8 cellular contexts compared by ENCODE assay signal in genomic region chr12:120292411-120292660, GRCh38. TPM values are rescaled to one million over a fixed set of nuclear protein-coding genes. Genes with fewer than 3 reads are reported as not detected.
DNase-seq lines count a peak whose midpoint lies in the region; ATAC-seq, FAIRE-seq and TF ChIP-seq lines count a peak whose summit lies in the region.

No MANE protein-coding gene starts in this region.

- peak overlapping the region; percentile 67 for H3K4me2 ChIP-seq in GM12878 (ENCODE audit: control insufficient read depth, insufficient read depth)
- H3K4me2 ChIP-seq in mesendoderm (ENCODE audit: low read length), result peak overlapping the region; percentile 56

- H3K4me3 ChIP-seq in GM12878 (peak overlapping the region; percentile 66), mesendoderm (ENCODE audit: low read length) (no peak overlapping the region)

- DNase-seq in GM12878 (ENCODE audit: low read depth, low spot score) (no peak), mesendoderm (no peak), NCI-H2081 treated with DMSO at 0.1 percent for 48 hours (lab: John Stamatoyannopoulos, UW) (no peak), erythroblast (lab: John Stamatoyannopoulos, UW) (no peak), NCI-H1105 treated with DMSO at 0.1 percent for 48 hours (lab: John Stamatoyannopoulos, UW) (no peak), HPDE6-E6E7 (ENCODE audit: extremely low spot score) (no peak)

- peak overlapping the region; percentile 60 for H3K18ac ChIP-seq in mesendoderm (ENCODE audit: low read length)

- no peak for TF ChIP-seq CTCF in GM12878 (IDR thresholded peaks at IDR 0.05 in 2 of 3, conservative IDR thresholded peaks at IDR 0.05 in 1 of 3; ENCODE audit: control insufficient read depth in 2 of 3, extremely low read depth in 1 of 3, insufficient read depth in 1 of 3, low read depth in 3 of 3, low read length in 3 of 3)

- no peaks in the 10 kb centered on the region for H3K79me1 ChIP-seq in mesendoderm (ENCODE audit: low read length)

- H3K9me3 ChIP-seq in ES-I3 (ENCODE audit: control insufficient read depth, insufficient read depth, low read length), result no peaks in the 10 kb centered on the region
- H3K9me3 ChIP-seq in GM12878 (replicated peaks; ENCODE audit: control insufficient read depth, insufficient read depth, low read length), result no peaks in the 10 kb centered on the region

- H3K56ac ChIP-seq in mesendoderm (ENCODE audit: low read length), result peak overlapping the region; percentile 96

- intact Hi-C loops in GM12878 (cut with micrococcal nuclease; ENCODE audit: unreplicated experiment), result no loop called here

- H3K9ac ChIP-seq in ES-I3 (ENCODE audit: low read depth, low read length) (peak overlapping the region; percentile 58), GM12878 (ENCODE audit: control insufficient read depth, insufficient read depth, low read length) (peak overlapping the region; percentile 91), mesendoderm (ENCODE audit: low read length) (peak overlapping the region; percentile 80)

- ATAC-seq in HG02852 (IDR thresholded peaks at IDR 0.05; ENCODE audit: unreplicated experiment) (peak; percentile 9), GM12878 (no peak; the same call in 2 of the 3 replicates)

- H2AK5ac ChIP-seq in mesendoderm (ENCODE audit: low read length), result no peak overlapping the region

- H3K36me3 ChIP-seq in ES-I3 (ENCODE audit: insufficient read depth, low read length) (no peaks in the 10 kb centered on the region), GM12878 (ENCODE audit: control insufficient read depth in 2 of 2, insufficient read depth in 2 of 2, low read length in 1 of 2) (no peaks in the 10 kb centered on the region), mesendoderm (ENCODE audit: control insufficient read depth, insufficient read depth, low read length) (no peaks in the 10 kb centered on the region)

- H3K27me3 ChIP-seq in GM12878 (replicated peaks in 1 of 2; ENCODE audit: control insufficient read depth in 2 of 2, insufficient read depth in 2 of 2, low read length in 1 of 2) (no peaks in the 10 kb centered on the region), mesendoderm (ENCODE audit: insufficient read depth, low read length, poor library complexity) (no peaks in the 10 kb centered on the region)

- SMC1A ChIA-PET in GM12878 (lab: Charles Lee; ENCODE audit: uncharacterized antibody, unreplicated experiment), result interaction anchor here (1.3 to 2.9 kb wide), 3 partner anchors 9 to 64 kb away, joined by 3 to 30 read pairs (median 8); partner anchors contain the start of gene SIRT4

- no peak overlapping the region for H4K5ac ChIP-seq in mesendoderm (ENCODE audit: low read length)

- H3K4me1 ChIP-seq in ES-I3 (ENCODE audit: insufficient read depth, low read length) (peaks cover 7% of the 10 kb centered on the region; the same call in 1 of the 2 replicates), GM12878 (ENCODE audit: control insufficient read depth, insufficient read depth, low read length) (peaks cover 9% of the 10 kb centered on the region), mesendoderm (ENCODE audit: control insufficient read depth, low read depth, low read length) (no peaks in the 10 kb centered on the region)

- H2BK5ac ChIP-seq in mesendoderm (ENCODE audit: low read length), result no peak overlapping the region

- no peak overlapping the region for H3K23ac ChIP-seq in mesendoderm (ENCODE audit: low read length)

- no peak for TF ChIP-seq RAD21 in GM12878 (IDR thresholded peaks at IDR 0.05; ENCODE audit: insufficient read depth, low read depth, low read length)

- peak overlapping the region; percentile 25; the same call in 1 of the 2 replicates for H2AFZ ChIP-seq in GM12878 (ENCODE audit: control insufficient read depth, low read depth, low read length)

- TF ChIP-seq EP300 in GM12878 (IDR thresholded peaks at IDR 0.05; ENCODE audit: borderline replicate concordance in 1 of 2, control insufficient read depth in 1 of 2, low read depth in 2 of 2, low read length in 2 of 2), result no peak

- no peak for FAIRE-seq in GM12878 (lab: Jason Lieb, UNC)

- POLR2A ChIA-PET in GM12878 (lab: Charles Lee), result interaction anchor here (0.6 to 2.1 kb wide), 8 partner anchors 10 to 177 kb away, joined by 3 to 12 read pairs (median 5); partner anchors contain the start of genes RPLP0 and SIRT4

- no TSS peak for BruUV-seq in GM12878 (replicated peaks; lab: Mats Ljungman, UMichigan)

- TF ChIP-seq POLR2A in GM12878 (IDR thresholded peaks at IDR 0.05; ENCODE audit: low read depth, low read length) (no peak), erythroblast (IDR thresholded peaks at IDR 0.05; ENCODE audit: low read length) (no peak)

- WGBS in GM12878 (ENCODE audit: insufficient coverage, insufficient replicate concordance, low lambda C conversion rate, missing lambda C conversion rate), result under 1% methylated on average over 17 of the region's 17 CpGs
- no CpG with 5 or more reads among the region's 17 CpGs for WGBS in mesendoderm (ENCODE audit: extremely low coverage, insufficient coverage, low lambda C conversion rate)

- CTCF ChIA-PET in GM12878 (lab: Yijun Ruan, JAX), result interaction anchor here (1.1 to 3.6 kb wide), 4 partner anchors 10 to 91 kb away, joined by 3 to 48 read pairs (median 22); partner anchors contain the start of genes RPLP0 and SIRT4

- no peaks in the 10 kb centered on the region for H4K20me1 ChIP-seq in GM12878 (ENCODE audit: control insufficient read depth, insufficient read depth)

- H3K79me2 ChIP-seq in GM12878 (ENCODE audit: control insufficient read depth, insufficient read depth, low read length) (no peaks in the 10 kb centered on the region), mesendoderm (ENCODE audit: control insufficient read depth, insufficient read depth, low read length) (no peaks in the 10 kb centered on the region)

- H3K27ac ChIP-seq in GM12878 (ENCODE audit: control insufficient read depth, insufficient read depth) (peak overlapping the region; percentile 100), mesendoderm (ENCODE audit: low read depth, low read length) (peak overlapping the region; percentile 94)

- H2BK120ac ChIP-seq in mesendoderm (ENCODE audit: low read depth, low read length), result no peak overlapping the region

- RAD21 ChIA-PET in GM12878 (lab: Charles Lee; ENCODE audit: unreplicated experiment), result interaction anchor here (1.6 to 3.5 kb wide), 3 partner anchors 26 to 64 kb away, joined by 6 to 17 read pairs (median 10); no protein-coding TSS in a partner anchor

- in situ Hi-C loops in GM12878 (cut with MboI), result no loop called here

- H2BK15ac ChIP-seq in mesendoderm (replicated peaks; ENCODE audit: low read depth), result no peak overlapping the region

- H4K8ac ChIP-seq in mesendoderm (ENCODE audit: low read depth, low read length), result no peak overlapping the region

- peak overlapping the region; percentile 92 for H3K4ac ChIP-seq in mesendoderm (ENCODE audit: low read depth, low read length)

RNA-seq across cellular contexts. Expression of gene RNU4-2, which starts 0.6 kb away (rescaled TPM):
- total RNA-seq in GM12878 (2013; cell fraction: nucleolus; rRNA removed), result under 0.01 TPM in 2 replicates
- total RNA-seq in GM12878 (2014; rRNA removed) (under 0.01 TPM in 2 replicates), GM12878 (2014; rRNA removed; fragmentation: Illumina TruSeq; extraction: Trizol) (15,110 and 15,384 TPM in 2 replicates), GM12878 (2021) (4,315 and 4,845 TPM in 2 replicates)
- not detected for polyA plus RNA-seq in GM12878 (2011; ENCODE audit: low read depth)
- polyA plus RNA-seq in GM12878 (2011; rRNA removed) (under 0.01 and 61.6 TPM in 2 replicates), GM12878 (2014; fragmentation: Illumina TruSeq; extraction: Trizol) (not detected in 2 replicates), GM12878 (2014; fragmentation: Nextera tagmentation; extraction: Ambion mirVana) (not detected), GM12878 (2014; rRNA removed) (not detected in 2 replicates), GM12878 (2016; fragmentation: Nextera tagmentation; extraction: Ambion mirVana) (1 to 10 TPM; 3.5 to 7.1 TPM)
- under 0.01 TPM in 2 replicates for polyA plus RNA-seq in GM12878 (2011; cell fraction: cytosol; rRNA removed)
- polyA plus RNA-seq in GM12878 (2011; cell fraction: nucleus; rRNA removed), result under 0.01 TPM in 2 replicates
- 1,178 TPM in 1 of 2 replicates, not detected in the other for polyA plus RNA-seq in GM12878 (2012)
- polyA minus RNA-seq in GM12878 (2011; rRNA and poly(A)+ RNA removed), result under 0.01 and 42,665 TPM in 2 replicates
- polyA minus RNA-seq in GM12878 (2011; cell fraction: cytosol; rRNA and poly(A)+ RNA removed), result 81,390 and 81,852 TPM in 2 replicates
- under 0.01 TPM in 2 replicates for polyA minus RNA-seq in GM12878 (2011; cell fraction: nucleus; rRNA and poly(A)+ RNA removed)
- not detected for polyA plus RNA-seq in mesendoderm (2013, experiment 1 of 2)
- not detected for polyA plus RNA-seq in mesendoderm (2013, experiment 2 of 2)

RNA-seq across cellular contexts. Expression of gene RNU4-1, which starts 0.7 kb away (rescaled TPM):
- under 0.01 TPM in 2 replicates for total RNA-seq in GM12878 (2013; cell fraction: nucleolus; rRNA removed)
- total RNA-seq in GM12878 (2014; rRNA removed) (under 0.01 TPM in 2 replicates), GM12878 (2014; rRNA removed; fragmentation: Illumina TruSeq; extraction: Trizol) (15,175 and 15,332 TPM in 2 replicates), GM12878 (2021) (4,154 and 4,718 TPM in 2 replicates)
- polyA plus RNA-seq in GM12878 (2011; ENCODE audit: low read depth), result not detected
- polyA plus RNA-seq in GM12878 (2011; rRNA removed) (under 0.01 and 92.4 TPM in 2 replicates), GM12878 (2014; fragmentation: Illumina TruSeq; extraction: Trizol) (not detected in 2 replicates), GM12878 (2014; fragmentation: Nextera tagmentation; extraction: Ambion mirVana) (10 to 100 TPM in 1 of 2 experiments, not detected in 1; 11.5 TPM), GM12878 (2014; rRNA removed) (not detected in 2 replicates), GM12878 (2016; fragmentation: Nextera tagmentation; extraction: Ambion mirVana) (1 to 10 TPM; 3.5 to 7.1 TPM)
- under 0.01 TPM in 2 replicates for polyA plus RNA-seq in GM12878 (2011; cell fraction: cytosol; rRNA removed)
- polyA plus RNA-seq in GM12878 (2011; cell fraction: nucleus; rRNA removed), result under 0.01 TPM in 2 replicates
- polyA plus RNA-seq in GM12878 (2012), result 1,260 TPM in 1 of 2 replicates, not detected in the other
- polyA minus RNA-seq in GM12878 (2011; rRNA and poly(A)+ RNA removed), result under 0.01 and 37,029 TPM in 2 replicates
- polyA minus RNA-seq in GM12878 (2011; cell fraction: cytosol; rRNA and poly(A)+ RNA removed), result 87,323 and 92,282 TPM in 2 replicates
- under 0.01 TPM in 2 replicates for polyA minus RNA-seq in GM12878 (2011; cell fraction: nucleus; rRNA and poly(A)+ RNA removed)
- polyA plus RNA-seq in mesendoderm (2013, experiment 1 of 2), result not detected
- not detected for polyA plus RNA-seq in mesendoderm (2013, experiment 2 of 2)

RNA-seq across cellular contexts. Expression of gene SIRT4, which starts 9.8 kb away (rescaled TPM):
- 1.1 and 1.5 TPM in 2 replicates for total RNA-seq in GM12878 (2013; cell fraction: nucleolus; rRNA removed)
- 0.33 and 0.45 TPM in 2 replicates for total RNA-seq in GM12878 (2014; rRNA removed)
- total RNA-seq in GM12878 (2014; rRNA removed; fragmentation: Illumina TruSeq; extraction: Trizol), result 0.28 and 0.36 TPM in 2 replicates
- total RNA-seq in GM12878 (2021), result 0.31 and 0.74 TPM in 2 replicates
- polyA plus RNA-seq in GM12878 (2011; ENCODE audit: low read depth), result 0.31 TPM
- polyA plus RNA-seq in GM12878 (2011; rRNA removed), result 0.42 and 0.46 TPM in 2 replicates
- 0.28 and 0.90 TPM in 2 replicates for polyA plus RNA-seq in GM12878 (2011; cell fraction: cytosol; rRNA removed)
- 0.15 and 0.34 TPM in 2 replicates for polyA plus RNA-seq in GM12878 (2011; cell fraction: nucleus; rRNA removed)
- 0.26 and 0.81 TPM in 2 replicates for polyA plus RNA-seq in GM12878 (2012)
- 0.43 and 0.92 TPM in 2 replicates for polyA plus RNA-seq in GM12878 (2014; fragmentation: Illumina TruSeq; extraction: Trizol)
- polyA plus RNA-seq in GM12878 (2014; fragmentation: Nextera tagmentation; extraction: Ambion mirVana), result under 1 TPM; 0.79 to 0.98 TPM
- polyA plus RNA-seq in GM12878 (2014; rRNA removed), result 0.19 TPM in 2 replicates
- under 1 TPM; 0.48 to 0.86 TPM for polyA plus RNA-seq in GM12878 (2016; fragmentation: Nextera tagmentation; extraction: Ambion mirVana)
- polyA minus RNA-seq in GM12878 (2011; rRNA and poly(A)+ RNA removed), result 2.1 TPM in 1 of 2 replicates, not detected in the other
- not detected in 2 replicates for polyA minus RNA-seq in GM12878 (2011; cell fraction: cytosol; rRNA and poly(A)+ RNA removed)
- 0.36 TPM in 1 of 2 replicates, not detected in the other for polyA minus RNA-seq in GM12878 (2011; cell fraction: nucleus; rRNA and poly(A)+ RNA removed)
- polyA plus RNA-seq in mesendoderm (2013, experiment 1 of 2), result 0.88 TPM
- 0.81 TPM for polyA plus RNA-seq in mesendoderm (2013, experiment 2 of 2)

RNA-seq across cellular contexts. Expression of gene PXN, which starts 26.8 kb away (rescaled TPM):
- total RNA-seq in GM12878 (2013; cell fraction: nucleolus; rRNA removed), result 1.8 and 4.0 TPM in 2 replicates
- total RNA-seq in GM12878 (2014; rRNA removed), result 6.2 and 7.2 TPM in 2 replicates
- total RNA-seq in GM12878 (2014; rRNA removed; fragmentation: Illumina TruSeq; extraction: Trizol), result 5.1 and 5.2 TPM in 2 replicates
- total RNA-seq in GM12878 (2021), result 29.1 and 32.0 TPM in 2 replicates
- polyA plus RNA-seq in GM12878 (2011; ENCODE audit: low read depth), result 10.2 TPM
- 0.50 and 1.0 TPM in 2 replicates for polyA plus RNA-seq in GM12878 (2011; rRNA removed)
- 0.89 and 1.7 TPM in 2 replicates for polyA plus RNA-seq in GM12878 (2011; cell fraction: cytosol; rRNA removed)
- 2.2 and 3.0 TPM in 2 replicates for polyA plus RNA-seq in GM12878 (2011; cell fraction: nucleus; rRNA removed)
- polyA plus RNA-seq in GM12878 (2012), result 20.0 and 22.7 TPM in 2 replicates
- polyA plus RNA-seq in GM12878 (2014; fragmentation: Illumina TruSeq; extraction: Trizol), result 16.1 and 27.3 TPM in 2 replicates
- 1 to 10 TPM; 2.5 to 2.6 TPM for polyA plus RNA-seq in GM12878 (2014; fragmentation: Nextera tagmentation; extraction: Ambion mirVana)
- polyA plus RNA-seq in GM12878 (2014; rRNA removed), result 19.6 and 22.5 TPM in 2 replicates
- polyA plus RNA-seq in GM12878 (2016; fragmentation: Nextera tagmentation; extraction: Ambion mirVana), result 10 to 100 TPM; 15.9 to 16.3 TPM
- 1.8 and 2.4 TPM in 2 replicates for polyA minus RNA-seq in GM12878 (2011; rRNA and poly(A)+ RNA removed)
- 0.67 and 1.7 TPM in 2 replicates for polyA minus RNA-seq in GM12878 (2011; cell fraction: cytosol; rRNA and poly(A)+ RNA removed)
- polyA minus RNA-seq in GM12878 (2011; cell fraction: nucleus; rRNA and poly(A)+ RNA removed), result 0.86 and 1.2 TPM in 2 replicates
- polyA plus RNA-seq in mesendoderm (2013, experiment 1 of 2), result 147 TPM
- 148 TPM for polyA plus RNA-seq in mesendoderm (2013, experiment 2 of 2)

RNA-seq across cellular contexts. Expression of gene PLA2G1B, which starts 35.2 kb away (rescaled TPM):
- total RNA-seq in GM12878 (2013; cell fraction: nucleolus; rRNA removed), result not detected in 2 replicates
- total RNA-seq in GM12878 (2014; rRNA removed) (not detected in 2 replicates), GM12878 (2014; rRNA removed; fragmentation: Illumina TruSeq; extraction: Trizol) (not detected in 2 replicates), GM12878 (2021) (2.5 TPM in 1 of 2 replicates, not detected in the other)
- polyA plus RNA-seq in GM12878 (2011; ENCODE audit: low read depth), result not detected
- polyA plus RNA-seq in GM12878 (2011; rRNA removed) (not detected in 2 replicates), GM12878 (2014; fragmentation: Illumina TruSeq; extraction: Trizol) (not detected in 2 replicates), GM12878 (2014; fragmentation: Nextera tagmentation; extraction: Ambion mirVana) (not detected), GM12878 (2014; rRNA removed) (not detected in 2 replicates), GM12878 (2016; fragmentation: Nextera tagmentation; extraction: Ambion mirVana) (not detected)
- not detected in 2 replicates for polyA plus RNA-seq in GM12878 (2011; cell fraction: cytosol; rRNA removed)
- not detected in 2 replicates for polyA plus RNA-seq in GM12878 (2011; cell fraction: nucleus; rRNA removed)
- not detected in 2 replicates for polyA plus RNA-seq in GM12878 (2012)
- not detected in 2 replicates for polyA minus RNA-seq in GM12878 (2011; rRNA and poly(A)+ RNA removed)
- not detected in 2 replicates for polyA minus RNA-seq in GM12878 (2011; cell fraction: cytosol; rRNA and poly(A)+ RNA removed)
- polyA minus RNA-seq in GM12878 (2011; cell fraction: nucleus; rRNA and poly(A)+ RNA removed), result not detected in 2 replicates
- not detected for polyA plus RNA-seq in mesendoderm (2013, experiment 1 of 2)
- not detected for polyA plus RNA-seq in mesendoderm (2013, experiment 2 of 2)
